Comparison of ENCODE assay signal across 25 cellular contexts in the genomic region with DNA sequence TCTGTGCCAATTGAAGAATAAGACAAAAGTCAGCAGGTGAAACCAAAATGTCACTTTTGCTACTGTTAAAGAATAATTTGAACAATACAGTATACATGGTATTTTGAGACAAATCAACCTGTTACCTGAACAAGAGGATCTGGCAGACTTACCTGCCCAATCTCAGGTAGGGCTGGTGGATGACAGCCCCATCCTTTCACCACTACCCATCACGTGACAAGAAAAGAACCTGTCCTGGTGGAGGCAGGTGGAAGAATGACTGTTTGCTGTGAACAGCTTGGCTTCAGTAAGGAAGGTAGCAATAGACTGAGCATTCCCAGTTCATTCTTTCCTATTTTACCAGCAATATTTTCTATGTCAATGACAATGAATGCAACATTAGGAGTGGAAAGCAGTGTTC.
DNase-seq lines count a peak whose midpoint lies in the region; ATAC-seq, FAIRE-seq and TF ChIP-seq lines count a peak whose summit lies in the region.
"Had no signal": no experiment of that assay in that cellular context is flagged by ENCODE, and none has a peak within 500 bp of the region (broad histone marks: within the 10 kb centered on the region; RNA-seq: fewer than 3 reads in every experiment).

No MANE protein-coding gene starts in this region.

- no peak overlapping the region for H2AFZ ChIP-seq in IMR-90 (replicated peaks; ENCODE audit: low read length, poor library complexity)

- TF ChIP-seq POLR2A in IMR-90 (IDR thresholded peaks at IDR 0.05; ENCODE audit: low read depth, low read length), result no peak

- no peaks in the 10 kb centered on the region; the same call in 1 of the 2 replicates for H3K9me1 ChIP-seq in IMR-90 (ENCODE audit: insufficient read depth, low read length)

- no peaks in the 10 kb centered on the region for H3K79me1 ChIP-seq in IMR-90 (ENCODE audit: low read depth in 1 of 2, low read length in 2 of 2)

- no peak overlapping the region for H3K27ac ChIP-seq in IMR-90 (ENCODE audit: insufficient read depth, low read length)
- no peak overlapping the region for H3K27ac ChIP-seq in kidney (ENCODE audit: low read depth in 2 of 2, low read length in 2 of 2)
- H3K27ac ChIP-seq: BLaER1 had no signal

- no peak overlapping the region for H3K18ac ChIP-seq in IMR-90 (ENCODE audit: low read depth, low read length)

- TF ChIP-seq RAD21 in IMR-90 (IDR thresholded peaks at IDR 0.05; ENCODE audit: low read length), result no peak
- TF ChIP-seq RAD21 in Ishikawa (IDR thresholded peaks at IDR 0.05; ENCODE audit: low read depth), result no peak

- TF ChIP-seq CTCF in IMR-90 (conservative IDR thresholded peaks at IDR 0.05; ENCODE audit: low read depth, low read length) (no peak), bronchial epithelial cell (IDR thresholded peaks at IDR 0.05; ENCODE audit: insufficient read depth, low read length, severe bottlenecking) (no peak), kidney (IDR thresholded peaks at IDR 0.05; ENCODE audit: borderline replicate concordance, extremely low read depth, insufficient read depth) (no peak)

- no peak overlapping the region for H2BK20ac ChIP-seq in IMR-90 (ENCODE audit: low read depth, low read length)

- DNase-seq in IMR-90 (no peak), bronchial epithelial cell (ENCODE audit: low read depth) (no peak), kidney (no peak)
- DNase-seq: 8988T; ACHN; BE2C; C1 segment of cervical spinal cord; CD4-positive, alpha-beta memory T cell; CD4-positive, CD25-positive, alpha-beta regulatory T cell; CD8-positive, alpha-beta memory T cell; COR-L47; DMS 273 treated with DMSO at 0.1 percent for 48 hours; DMS153; DMS53; DMS79; DND-41; EL; GDM1 had no signal

- H3K36me3 ChIP-seq in IMR-90 (ENCODE audit: control insufficient read depth, insufficient read depth, low read length) (no peaks in the 10 kb centered on the region), bronchial epithelial cell (ENCODE audit: control insufficient read depth, insufficient read depth, low read length) (no peaks in the 10 kb centered on the region), kidney (ENCODE audit: control insufficient read depth in 1 of 2, insufficient read depth in 2 of 2, low read length in 2 of 2) (no peaks in the 10 kb centered on the region)
- H3K36me3 ChIP-seq: BE2C, BLaER1 had no signal

- in situ Hi-C loops in IMR-90 (cut with MboI; ENCODE audit: low sequenced_read_pairs), result no loop called here

- no peak overlapping the region for H3K23ac ChIP-seq in IMR-90 (ENCODE audit: low read depth, low read length)

- H2AK5ac ChIP-seq in IMR-90 (ENCODE audit: low read depth, low read length), result no peak overlapping the region

- H3K4me1 ChIP-seq in IMR-90 (ENCODE audit: control insufficient read depth, insufficient read depth, low read length) (no peaks in the 10 kb centered on the region), kidney (ENCODE audit: control insufficient read depth in 1 of 2, insufficient read depth in 1 of 2, low read depth in 1 of 2, low read length in 2 of 2) (no peaks in the 10 kb centered on the region)
- H3K4me1 ChIP-seq: BE2C, BLaER1 had no signal

- H3K27me3 ChIP-seq in IMR-90 (ENCODE audit: control insufficient read depth, insufficient read depth, low read length) (no peaks in the 10 kb centered on the region), bronchial epithelial cell (ENCODE audit: control insufficient read depth, insufficient read depth, low read length) (no peaks in the 10 kb centered on the region)
- H3K27me3 ChIP-seq: BE2C, BLaER1 had no signal

- CTCF ChIA-PET in IMR-90 (lab: Yijun Ruan, JAX), result no interaction called here

- no peak overlapping the region for H3K4me3 ChIP-seq in IMR-90 (ENCODE audit: insufficient read depth, low read depth, low read length)
- H3K4me3 ChIP-seq in bronchial epithelial cell (ENCODE audit: low read depth, low read length), result no peak overlapping the region
- no peak overlapping the region for H3K4me3 ChIP-seq in kidney (ENCODE audit: low read length in 2 of 2)
- H3K4me3 ChIP-seq: BLaER1, GM12878 had no signal

- WGBS in IMR-90 (ENCODE audit: extremely low coverage in 2 of 2, insufficient read length in 1 of 2), 2 experiments, result no CpG with 5 or more reads among the region's 1 CpG

- H4K20me1 ChIP-seq in IMR-90 (ENCODE audit: insufficient read depth, low read length), result no peaks in the 10 kb centered on the region
- H4K20me1 ChIP-seq: BLaER1 had no signal

- H3K4me2 ChIP-seq in IMR-90 (ENCODE audit: low read depth, low read length), result no peak overlapping the region
- H3K4me2 ChIP-seq: BLaER1 had no signal

- no peak for ATAC-seq in IMR-90 (ENCODE audit: low read depth)
- no peak for ATAC-seq in GM19467 (IDR thresholded peaks at IDR 0.05; ENCODE audit: unreplicated experiment)
- ATAC-seq: GM12878 had no signal

- H2BK5ac ChIP-seq in IMR-90 (ENCODE audit: low read depth, low read length, poor library complexity, severe bottlenecking), result no peak overlapping the region

- FAIRE-seq in bronchial epithelial cell (lab: Jason Lieb, UNC) (peak; percentile 43), kidney (lab: Jason Lieb, UNC) (no peak)
- FAIRE-seq: A204.1, GM12878, GM12892, GM18507 had no signal

- no peak overlapping the region for H2BK120ac ChIP-seq in IMR-90 (ENCODE audit: low read depth, low read length)

- no peak overlapping the region for H3K14ac ChIP-seq in IMR-90 (replicated peaks; ENCODE audit: low read depth, low read length)

- H2AK9ac ChIP-seq in IMR-90 (replicated peaks; ENCODE audit: low read depth, low read length, poor library complexity), result peak overlapping the region; percentile 38

- dilution Hi-C loops in IMR-90 (cut with HindIII; ENCODE audit: low sequenced_read_pairs, unreplicated experiment), result no loop called here

- no peak overlapping the region for H2BK15ac ChIP-seq in IMR-90 (ENCODE audit: low read depth, low read length)

- no peak overlapping the region for H4K91ac ChIP-seq in IMR-90 (ENCODE audit: insufficient read depth, low read depth, low read length)

- no peak overlapping the region for H3K4ac ChIP-seq in IMR-90 (ENCODE audit: low read depth, low read length)

- H4K5ac ChIP-seq in IMR-90 (ENCODE audit: low read depth, low read length), result no peak overlapping the region

- POLR2A ChIA-PET in IMR-90 (lab: Charles Lee; ENCODE audit: unreplicated experiment), result no interaction called here

- TF ChIP-seq EP300 in Ishikawa (IDR thresholded peaks at IDR 0.05; ENCODE audit: borderline replicate concordance), result no peak

- BruUV-seq in IMR-90 (replicated peaks; lab: Mats Ljungman, UMichigan), result no TSS peak

- intact Hi-C loops in IMR-90 (cut with micrococcal nuclease), result no loop called here
- intact Hi-C loops in kidney (cut with DNase I), result no loop called here

- H3K9ac ChIP-seq in IMR-90 (ENCODE audit: low read depth, low read length), result no peak overlapping the region
- H3K9ac ChIP-seq in kidney (ENCODE audit: low read length in 2 of 2), result no peak overlapping the region
- H3K9ac ChIP-seq: BLaER1 had no signal

- H3K56ac ChIP-seq in IMR-90 (ENCODE audit: extremely low read depth, insufficient read depth, low read length), result no peak overlapping the region

- H4K8ac ChIP-seq in IMR-90 (ENCODE audit: low read depth in 2 of 2, low read length in 2 of 2), result no peak overlapping the region

- H3K9me3 ChIP-seq in IMR-90 (ENCODE audit: control insufficient read depth, insufficient read depth, low read length) (no peaks in the 10 kb centered on the region), kidney (ENCODE audit: control insufficient read depth in 1 of 2, low read length in 2 of 2) (no peaks in the 10 kb centered on the region)
- H3K9me3 ChIP-seq: BE2C, BLaER1 had no signal

TF ChIP-seq in IMR-90, 13 proteins besides CTCF, POLR2A, EP300 and RAD21 (continues in another document):
- no peak for TF ChIP-seq BHLHE40 (IDR thresholded peaks at IDR 0.05; ENCODE audit: low read depth, low read length)
- TF ChIP-seq NFE2L2 (IDR thresholded peaks at IDR 0.05; ENCODE audit: low read depth, low read length), result no peak
- no peak for TF ChIP-seq MAZ (IDR thresholded peaks at IDR 0.05; ENCODE audit: borderline replicate concordance, low read depth, low read length)
- TF ChIP-seq MAFK (IDR thresholded peaks at IDR 0.05; ENCODE audit: low read depth, low read length), result no peak
- TF ChIP-seq FOS (IDR thresholded peaks at IDR 0.05; ENCODE audit: low read depth, low read length), result no peak
- no peak for TF ChIP-seq CEBPB (IDR thresholded peaks at IDR 0.05; ENCODE audit: low read depth, low read length)
- no peak for TF ChIP-seq RCOR1 (IDR thresholded peaks at IDR 0.05; ENCODE audit: insufficient replicate concordance, low read length)
- no peak for TF ChIP-seq MXI1 (IDR thresholded peaks at IDR 0.05; ENCODE audit: borderline replicate concordance, low read depth, low read length)

TF ChIP-seq in Ishikawa, 13 proteins besides CTCF, POLR2A, EP300 and RAD21:
- TF ChIP-seq ZBTB7A (IDR thresholded peaks at IDR 0.05; ENCODE audit: low read depth), result no peak
- TF ChIP-seq, protein P1, sequence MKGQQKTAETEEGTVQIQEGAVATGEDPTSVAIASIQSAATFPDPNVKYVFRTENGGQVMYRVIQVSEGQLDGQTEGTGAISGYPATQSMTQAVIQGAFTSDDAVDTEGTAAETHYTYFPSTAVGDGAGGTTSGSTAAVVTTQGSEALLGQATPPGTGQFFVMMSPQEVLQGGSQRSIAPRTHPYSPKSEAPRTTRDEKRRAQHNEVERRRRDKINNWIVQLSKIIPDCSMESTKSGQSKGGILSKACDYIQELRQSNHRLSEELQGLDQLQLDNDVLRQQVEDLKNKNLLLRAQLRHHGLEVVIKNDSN (IDR thresholded peaks at IDR 0.05), result 0 out of 2 replicates have a peak, but pooled peaks have one; percentile 10
